Comparison of ENCODE assay signal across 16 cellular contexts in genomic region chr1:39006726-39007645, GRCh38. TPM values are rescaled to one million over a fixed set of nuclear protein-coding genes. Genes with fewer than 3 reads are reported as not detected.
DNase-seq lines count a peak whose midpoint lies in the region; ATAC-seq and TF ChIP-seq lines count a peak whose summit lies in the region.
"Had no signal": no experiment of that assay in that cellular context is flagged by ENCODE, and none has a peak within 500 bp of the region (broad histone marks: within the 10 kb centered on the region; RNA-seq: fewer than 3 reads in every experiment).

No MANE protein-coding gene starts in this region.

- H3K4me3 Mint-ChIP-seq in activated T-cell treated with anti-CD3 and anti-CD28 coated beads, Interleukin-2, amount 50 U/mL, for 24 hours, result no peak overlapping the region
- H3K4me3 Mint-ChIP-seq in WTC11 (no peak overlapping the region), memory B cell (no peak overlapping the region)

- H3K4me1 Mint-ChIP-seq in activated T-cell treated with anti-CD3 and anti-CD28 coated beads, Interleukin-2, amount 50 U/mL, for 24 hours (ENCODE audit: low read depth), result peaks cover 27% of the 10 kb centered on the region
- H3K4me1 Mint-ChIP-seq in WTC11, result peaks cover 42% of the 10 kb centered on the region
- no peaks in the 10 kb centered on the region for H3K4me1 Mint-ChIP-seq in memory B cell

- no peak for ATAC-seq in GM18505 (IDR thresholded peaks at IDR 0.05; ENCODE audit: unreplicated experiment)
- ATAC-seq in WTC11, result peak; percentile 20; the same call in 1 of the 2 replicates
- ATAC-seq in memory B cell (ENCODE audit: low read depth), result no peak
- ATAC-seq in GM19395 (IDR thresholded peaks at IDR 0.05; ENCODE audit: unreplicated experiment), result no peak

- POLR2A ChIA-PET in WTC11 (lab: Charles Lee), result interaction anchor here (0.5 to 2.4 kb wide), 9 partner anchors 9 to 127 kb away, joined by 3 to 12 read pairs (median 4); partner anchors contain the start of gene NDUFS5

- CTCF ChIA-PET in WTC11 (lab: Charles Lee), result interaction anchor here (0.6 to 2.7 kb wide), 8 partner anchors 9 to 111 kb away, joined by 3 to 8 read pairs (median 4); partner anchors contain the start of gene NDUFS5

- no peaks in the 10 kb centered on the region for H3K9me3 Mint-ChIP-seq in activated T-cell treated with anti-CD3 and anti-CD28 coated beads, Interleukin-2, amount 50 U/mL, for 24 hours
- H3K9me3 Mint-ChIP-seq in WTC11 (peaks cover 2% of the 10 kb centered on the region), memory B cell (no peaks in the 10 kb centered on the region)

- H3K27me3 Mint-ChIP-seq in activated T-cell treated with anti-CD3 and anti-CD28 coated beads, Interleukin-2, amount 50 U/mL, for 24 hours, result no peaks in the 10 kb centered on the region
- H3K27me3 Mint-ChIP-seq in WTC11 (ENCODE audit: low read depth) (no peaks in the 10 kb centered on the region), memory B cell (no peaks in the 10 kb centered on the region)

- H3K27ac Mint-ChIP-seq in activated T-cell treated with anti-CD3 and anti-CD28 coated beads, Interleukin-2, amount 50 U/mL, for 24 hours, result peak overlapping the region; percentile 66
- H3K27ac Mint-ChIP-seq in WTC11 (peak overlapping the region; percentile 87), memory B cell (peak overlapping the region; percentile 68)

- TF ChIP-seq CTCF in WTC11 (IDR thresholded peaks at IDR 0.05), result no peak

- no peak for DNase-seq in activated T-cell treated with anti-CD3 and anti-CD28 coated beads, Interleukin-2, amount 50 U/mL, for 24 hours
- DNase-seq in activated T-cell treated with anti-CD3 and anti-CD28 coated beads for 4 hours (no peak), WTC11 (ENCODE audit: low spot score) (no peak), memory B cell (ENCODE audit: low spot score in 2 of 2) (no peak), Kasumi-1 (lab: John Stamatoyannopoulos, UW) (no peak), kidney tubule cell (ENCODE audit: low spot score) (no peak)
- DNase-seq: Caco-2, GM23248, MG63, NCI-H1092 treated with DMSO at 0.1 percent for 48 hours, NCI-H1694, NCI-H446, NCI-H748 treated with DMSO at 0.1 percent for 48 hours, SHP77 had no signal

- peak; percentile 27 for TF ChIP-seq POLR2A in GM18505 (IDR thresholded peaks at IDR 0.05; ENCODE audit: borderline replicate concordance, extremely low read depth, insufficient read depth, insufficient read length)

- H3K36me3 Mint-ChIP-seq in activated T-cell treated with anti-CD3 and anti-CD28 coated beads, Interleukin-2, amount 50 U/mL, for 24 hours (ENCODE audit: low read depth), result peaks cover 91% of the 10 kb centered on the region
- H3K36me3 Mint-ChIP-seq in WTC11 (peaks cover 78% of the 10 kb centered on the region), memory B cell (peaks cover 28% of the 10 kb centered on the region)

TF ChIP-seq in WTC11, 78 proteins besides CTCF, POLR2A, EP300 and RAD21 (continues in another document):
- TF ChIP-seq ERG (CRISPR knock-in tag; IDR thresholded peaks at IDR 0.05) (0 out of 2 replicates have a peak, but pooled peaks have one; percentile 50), NR3C1 (CRISPR knock-in tag; conservative IDR thresholded peaks at IDR 0.05; ENCODE audit: low read depth) (no peak), MLX (CRISPR knock-in tag; IDR thresholded peaks at IDR 0.05) (no peak), ATF6 (CRISPR knock-in tag; IDR thresholded peaks at IDR 0.05) (no peak), NR1H2 (CRISPR knock-in tag; IDR thresholded peaks at IDR 0.05) (no peak), ZNF512 (CRISPR knock-in tag; IDR thresholded peaks at IDR 0.05; ENCODE audit: borderline replicate concordance) (no peak), AR (CRISPR knock-in tag; IDR thresholded peaks at IDR 0.05) (peak; percentile 50), JUN (CRISPR knock-in tag; IDR thresholded peaks at IDR 0.05) (no peak)

RNA-seq across cellular contexts. Expression of gene AKIRIN1, which starts 15.9 kb away (rescaled TPM):
- total RNA-seq in WTC11 (2021), result 183 to 214 TPM (median 212 TPM) in 3 replicates

RNA-seq across cellular contexts. Expression of gene NDUFS5, which starts 19.2 kb away (rescaled TPM):
- total RNA-seq in WTC11 (2021), result 402 to 430 TPM (median 414 TPM) in 3 replicates
